Comparison of ENCODE assay signal across 24 cellular contexts in the genomic region with DNA sequence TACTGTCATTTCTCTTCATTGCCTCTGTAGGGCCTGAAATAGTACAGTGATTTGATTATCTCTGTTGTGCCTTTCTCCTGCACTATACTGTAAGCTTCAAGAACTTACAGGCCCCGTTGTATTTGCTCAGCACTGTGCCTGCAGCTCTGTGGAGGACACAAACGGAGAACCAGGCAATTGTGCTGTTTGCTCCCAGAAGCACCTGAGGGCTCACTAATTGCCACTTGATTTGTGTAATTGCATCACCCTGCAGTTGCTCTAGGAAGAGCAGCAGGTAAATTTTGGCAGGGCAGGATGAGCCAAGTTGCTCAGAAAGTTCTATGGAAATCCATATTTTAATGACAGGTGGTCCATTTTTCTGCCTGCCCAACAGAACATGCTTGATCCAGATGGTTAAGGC. TPM values are rescaled to one million over a fixed set of nuclear protein-coding genes. Genes with fewer than 3 reads are reported as not detected.
A peak's percentile ranks its signal among the peaks of the same experiment; 100 is the strongest.
DNase-seq lines count a peak whose midpoint lies in the region; ATAC-seq, FAIRE-seq and TF ChIP-seq lines count a peak whose summit lies in the region.
"Had no signal": no experiment of that assay in that cellular context is flagged by ENCODE, and none has a peak within 500 bp of the region (broad histone marks: within the 10 kb centered on the region; RNA-seq: fewer than 3 reads in every experiment).

No MANE protein-coding gene starts in this region.

- H3K9me3 ChIP-seq in gastroesophageal sphincter, result no peaks in the 10 kb centered on the region
- H3K9me3 ChIP-seq: psoas muscle, tibial nerve had no signal

- no peak for FAIRE-seq in frontal cortex (lab: Jason Lieb, UNC)
- FAIRE-seq: endometrium, islet of Langerhans had no signal

- peak overlapping the region in 3 of 4 donors; percentile 44 to 74 (median 61) for H3K27ac ChIP-seq in gastroesophageal sphincter

- DNase-seq in DMS153 treated with DMSO at 0.1 percent for 48 hours (lab: John Stamatoyannopoulos, UW; ENCODE audit: unreplicated experiment), result peak; percentile 51
- peak; percentile 63 for DNase-seq in NCI-H1105 (lab: John Stamatoyannopoulos, UW)
- DNase-seq in NCI-H510A (lab: John Stamatoyannopoulos, UW), result peak; percentile 59
- no peak for DNase-seq in activated CD4-positive, alpha-beta T cell treated with anti-CD3 and anti-CD28 coated beads for 1 hour
- DNase-seq in frontal cortex (ENCODE audit: low spot score in 2 of 2), result no peak
- DNase-seq: activated CD4-positive, alpha-beta T cell treated with anti-CD3 and anti-CD28 coated beads, Interleukin-2, amount 10 ng/mL, durations not matched to agents 24 days and 14 days; activated effector memory CD4-positive, alpha-beta T cell treated with anti-CD3 and anti-CD28 coated beads, Interleukin-2, amount 50 U/mL, for 16 hours; CD8-positive, alpha-beta memory T cell; hypothalamus; Kasumi-1; NCI-H1092 treated with DMSO at 0.1 percent for 48 hours; NCI-H526 treated with DMSO at 0.1 percent for 48 hours; OCI-M1; psoas muscle; SIG-M5; stimulated activated CD4-positive, alpha-beta T cell treated with anti-CD3 and anti-CD28 coated beads, Interleukin-4, amount 100 ng/mL, for 24 hours; T-cell had no signal

- ATAC-seq in gastroesophageal sphincter (no peak), HG03469 (IDR thresholded peaks at IDR 0.05; ENCODE audit: unreplicated experiment) (no peak)
- ATAC-seq: psoas muscle, T-cell had no signal

- WGBS in gastroesophageal sphincter (ENCODE audit: low coverage in 1 of 2), 2 donors, result 75% methylated on average over 2 of the region's 2 CpGs; no CpG with 5 or more reads in 1 of the 2 donors

- no peak for TF ChIP-seq EP300 in gastroesophageal sphincter (IDR thresholded peaks at IDR 0.05)

- TF ChIP-seq POLR2A in gastroesophageal sphincter (IDR thresholded peaks at IDR 0.05), result no peak

- H3K4me3 ChIP-seq in gastroesophageal sphincter, result no peak overlapping the region
- H3K4me3 ChIP-seq: lung, psoas muscle, smooth muscle cell, tibial nerve had no signal

- H3K27me3 ChIP-seq in gastroesophageal sphincter, result no peaks in the 10 kb centered on the region
- H3K27me3 ChIP-seq: tibial nerve had no signal

- H3K4me1 ChIP-seq in gastroesophageal sphincter, result peaks cover 0 to 24% (median 0%) of the 10 kb centered on the region in 3 donors
- H3K4me1 ChIP-seq: psoas muscle had no signal

- TF ChIP-seq CTCF in gastroesophageal sphincter (IDR thresholded peaks at IDR 0.05), result no peak

- no peaks in the 10 kb centered on the region for H3K36me3 ChIP-seq in gastroesophageal sphincter
- H3K36me3 ChIP-seq: tibial nerve had no signal

RNA-seq across cellular contexts. Expression of a gene that starts 11.6 kb away (rescaled TPM):
- total RNA-seq in gastroesophageal sphincter (not detected), frontal cortex (not detected)
- total RNA-seq: activated CD4-positive, alpha-beta T cell treated with anti-CD3 and anti-CD28 coated beads, Interleukin-2, amount 10 ng/mL, durations not matched to agents 24 days and 14 days; CD8-positive, alpha-beta memory T cell; lung; psoas muscle; smooth muscle cell; T-cell; tibial nerve had no signal

RNA-seq across cellular contexts. Expression of a gene that starts 16.4 kb away (rescaled TPM):
- not detected for total RNA-seq in gastroesophageal sphincter
- total RNA-seq in frontal cortex, result not detected
- total RNA-seq: activated CD4-positive, alpha-beta T cell treated with anti-CD3 and anti-CD28 coated beads, Interleukin-2, amount 10 ng/mL, durations not matched to agents 24 days and 14 days; CD8-positive, alpha-beta memory T cell; lung; psoas muscle; T-cell; tibial nerve had no signal

RNA-seq across cellular contexts. Expression of a gene that starts 32.3 kb away (rescaled TPM):
- total RNA-seq in gastroesophageal sphincter (not detected), frontal cortex (not detected)
- total RNA-seq: activated CD4-positive, alpha-beta T cell treated with anti-CD3 and anti-CD28 coated beads, Interleukin-2, amount 10 ng/mL, durations not matched to agents 24 days and 14 days; CD8-positive, alpha-beta memory T cell; lung; psoas muscle; T-cell; tibial nerve had no signal

RNA-seq across cellular contexts. Expression of a gene that starts 34.2 kb away (rescaled TPM):
- total RNA-seq in gastroesophageal sphincter (10 to 100 TPM in 2 of 4 donors, 1 to 10 TPM in 1, under 1 TPM in 1; 0.54 to 60.8 (median 7.3) TPM), frontal cortex (not detected)
- total RNA-seq: activated CD4-positive, alpha-beta T cell treated with anti-CD3 and anti-CD28 coated beads, Interleukin-2, amount 10 ng/mL, durations not matched to agents 24 days and 14 days; CD8-positive, alpha-beta memory T cell; T-cell; tibial nerve had no signal

RNA-seq across cellular contexts. Expression of a gene that starts 50.5 kb away (rescaled TPM):
- total RNA-seq in gastroesophageal sphincter, result not detected
- total RNA-seq in frontal cortex, result not detected
- total RNA-seq: activated CD4-positive, alpha-beta T cell treated with anti-CD3 and anti-CD28 coated beads, Interleukin-2, amount 10 ng/mL, durations not matched to agents 24 days and 14 days; CD8-positive, alpha-beta memory T cell; lung; psoas muscle; smooth muscle cell; T-cell; tibial nerve had no signal

Comparison
In these comparisons a context has a peak if more than half of its experiments do, and no peak if none do; other contexts are left out.
1. DNase-seq: peak in DMS153 treated with DMSO at 0.1 percent for 48 hours (single experiment), NCI-H1105 (single experiment) and NCI-H510A (single experiment); none in activated CD4-positive, alpha-beta T cell treated with anti-CD3 and anti-CD28 coated beads for 1 hour (single experiment) and frontal cortex (0 of 2).